Comparison of ENCODE assay signal across 19 cellular contexts in genomic region chr1:46176211-46176865, GRCh38. TPM values are rescaled to one million over a fixed set of nuclear protein-coding genes. Genes with fewer than 3 reads are reported as not detected.
DNase-seq lines count a peak whose midpoint lies in the region; ATAC-seq and TF ChIP-seq lines count a peak whose summit lies in the region.
"Had no signal": no experiment of that assay in that cellular context is flagged by ENCODE, and none has a peak within 500 bp of the region (broad histone marks: within the 10 kb centered on the region; RNA-seq: fewer than 3 reads in every experiment).

Gene P3R3URF (minus strand): TSS chr1:46176488. CDS start chr1:46176471, 17 bp downstream.

- H3K4me3 ChIP-seq in PC-9: peak within 1 kb of the TSS; percentile 30; the same call in 1 of the 2 replicates
- H3K4me3 ChIP-seq in left lung: no peak within 1 kb of the TSS
- no peak within 1 kb of the TSS for H3K4me3 ChIP-seq in stomach smooth muscle (ENCODE audit: low read length in 2 of 2)
- no peak within 1 kb of the TSS for H3K4me3 ChIP-seq in PC-3 (ENCODE audit: low read length)
- H3K4me3 ChIP-seq: prostate gland had no signal

- CTCF ChIA-PET in PC-9 (lab: Charles Lee) (no interaction called here), PC-3 (lab: Charles Lee) (no interaction called here)

- TF ChIP-seq CTCF in GM12873 (IDR thresholded peaks at IDR 0.05; ENCODE audit: insufficient read depth, low read depth, low read length, missing control alignments) (peak; percentile 8), PC-9 (conservative IDR thresholded peaks at IDR 0.05) (no peak), left lung (IDR thresholded peaks at IDR 0.05) (no peak), PC-3 (conservative IDR thresholded peaks at IDR 0.05; ENCODE audit: low read depth, low read length) (no peak)

- H3K27me3 ChIP-seq in PC-9 (ENCODE audit: insufficient read depth, low read depth) (no peaks in the 10 kb centered on the region), left lung (no peaks in the 10 kb centered on the region), stomach smooth muscle (ENCODE audit: control insufficient read depth in 1 of 2, insufficient read depth in 2 of 2, low read length in 2 of 2) (no peaks in the 10 kb centered on the region), PC-3 (ENCODE audit: low read length) (no peaks in the 10 kb centered on the region)

- H3K27ac ChIP-seq in PC-9 (peak within 1 kb of the TSS; percentile 99), left lung (peak within 1 kb of the TSS; percentile 17 to 75), stomach smooth muscle (ENCODE audit: low read length) (peak within 1 kb of the TSS; percentile 53), PC-3 (ENCODE audit: low read length) (no peak within 1 kb of the TSS)

- H3K9me2 ChIP-seq in PC-9 (ENCODE audit: insufficient read depth) (no peaks in the 10 kb centered on the region), PC-3 (replicated peaks; ENCODE audit: low read length) (no peaks in the 10 kb centered on the region)

- no peaks in the 10 kb centered on the region for H3K36me3 ChIP-seq in PC-9 (ENCODE audit: low read depth)
- no peaks in the 10 kb centered on the region for H3K36me3 ChIP-seq in left lung
- H3K36me3 ChIP-seq in stomach smooth muscle (ENCODE audit: control insufficient read depth in 2 of 2, insufficient read depth in 2 of 2, low read length in 2 of 2): no peaks in the 10 kb centered on the region
- no peaks in the 10 kb centered on the region for H3K36me3 ChIP-seq in PC-3 (ENCODE audit: low read depth, low read length)
- H3K36me3 ChIP-seq: prostate gland had no signal

- H3K79me2 ChIP-seq in PC-9 (ENCODE audit: low read depth): peaks cover 26% of the 10 kb centered on the region
- no peaks in the 10 kb centered on the region for H3K79me2 ChIP-seq in PC-3 (ENCODE audit: low read length)

- H3K4me2 ChIP-seq in PC-9 (peak within 1 kb of the TSS; percentile 86), PC-3 (ENCODE audit: low read length) (no peak within 1 kb of the TSS)

- BruUV-seq in PC-9 (replicated peaks; lab: Mats Ljungman, UMichigan) (no TSS peak), PC-3 (replicated peaks; lab: Mats Ljungman, UMichigan) (no TSS peak)

- H3K9ac ChIP-seq in stomach smooth muscle (ENCODE audit: low read length in 2 of 2): no peak within 1 kb of the TSS
- H3K9ac ChIP-seq in PC-3 (ENCODE audit: low read length): no peak within 1 kb of the TSS

- H3F3A ChIP-seq in PC-9 (ENCODE audit: insufficient read depth, low read depth): peaks cover 49% of the 10 kb centered on the region
- H3F3A ChIP-seq in PC-3 (ENCODE audit: low read length, unreplicated experiment): peaks cover 5% of the 10 kb centered on the region

- ATAC-seq in left lung: no peak
- ATAC-seq in PC-3: no peak
- ATAC-seq in GM21515 (IDR thresholded peaks at IDR 0.05; ENCODE audit: unreplicated experiment): no peak
- ATAC-seq: natural killer cell treated with Interleukin-12 subunit alpha and Interleukin-12 subunit beta and Interleukin-15 and Interleukin-18, amount 100 ng/mL, for 72 hours had no signal

- POLR2A ChIA-PET in PC-9 (lab: Charles Lee; ENCODE audit: unreplicated experiment) (interaction anchor here (0.6 kb wide), 1 partner anchor 600 kb away, joined by 6 read pairs; no protein-coding TSS in a partner anchor), PC-3 (lab: Charles Lee; ENCODE audit: unreplicated experiment) (no interaction called here)

- H3K4me1 ChIP-seq in PC-9 (replicated peaks; ENCODE audit: insufficient read depth) (peaks cover 74% of the 10 kb centered on the region), left lung (peaks cover 19 to 40% of the 10 kb centered on the region in 2 donors), stomach smooth muscle (ENCODE audit: control insufficient read depth, insufficient read depth, low read length) (peaks cover 22% of the 10 kb centered on the region), PC-3 (ENCODE audit: insufficient read depth, low read length) (peaks cover 37% of the 10 kb centered on the region)

- H4K20me1 ChIP-seq in PC-9 (ENCODE audit: insufficient read depth) (no peaks in the 10 kb centered on the region), PC-3 (ENCODE audit: low read length) (no peaks in the 10 kb centered on the region)

- intact Hi-C loops in PC-9 (cut with micrococcal nuclease; ENCODE audit: unreplicated experiment): no loop called here
- intact Hi-C loops in left lung (cut with DNase I): no loop called here
- intact Hi-C loops in PC-3 (cut with micrococcal nuclease): no loop called here

- DNase-seq in PC-9 (no peak), left lung (no peak), RPMI8226 (no peak), PC-3 (no peak)
- DNase-seq: amygdala; NCI-H1930; stimulated activated CD4-positive, alpha-beta T cell treated with anti-CD3 and anti-CD28 coated beads, Interleukin-15, amount 100 ng/mL, for 24 hours; stimulated activated naive CD4-positive, alpha-beta T cell had no signal

- H3K9me3 ChIP-seq in PC-9 (ENCODE audit: insufficient read depth, low read depth): no peaks in the 10 kb centered on the region
- H3K9me3 ChIP-seq in left lung: no peaks in the 10 kb centered on the region
- no peaks in the 10 kb centered on the region for H3K9me3 ChIP-seq in stomach smooth muscle (ENCODE audit: control insufficient read depth in 2 of 2, low read length in 2 of 2)
- H3K9me3 ChIP-seq in PC-3 (ENCODE audit: low read length): no peaks in the 10 kb centered on the region
- H3K9me3 ChIP-seq: prostate gland had no signal

- H2AFZ ChIP-seq in PC-9 (0 out of 2 replicates have a peak within 1 kb of the TSS, but pooled peaks have one; percentile 7), PC-3 (ENCODE audit: low read length) (no peak within 1 kb of the TSS)

RNA-seq across cellular contexts. Expression of gene P3R3URF, which starts in this region (rescaled TPM):
- not detected in 2 replicates for total RNA-seq in PC-9 (2021)
- total RNA-seq in left lung: not detected
- not detected in 2 replicates for total RNA-seq in PC-3 (2014; rRNA removed)
- total RNA-seq: cerebellum; fibroblast of villous mesenchyme; lower leg skin; natural killer cell treated with Interleukin-12 subunit alpha and Interleukin-12 subunit beta and Interleukin-15 and Interleukin-18, amount 100 ng/mL, for 72 hours; NCI-H460; prostate gland; SK-MEL-5; T-helper 2 cell treated with Interferon-gamma antibody and Interleukin-4, amounts not matched to agents 100 ng/mL and 5 ng/mL, for 36 hours had no signal
